Comparison of ENCODE assay signal across 8 cellular contexts in genomic region chr11:113994077-113994954, GRCh38. TPM values are rescaled to one million over a fixed set of nuclear protein-coding genes. Genes with fewer than 3 reads are reported as not detected.
DNase-seq lines count a peak whose midpoint lies in the region; ATAC-seq, FAIRE-seq and TF ChIP-seq lines count a peak whose summit lies in the region.

No MANE protein-coding gene starts in this region.

- H3K4me3 ChIP-seq in KMS-11 (IDR thresholded peaks at IDR 0.05; ENCODE audit: insufficient read depth, low read depth, low read length) (no peak overlapping the region), trophoblast cell (ENCODE audit: low read depth, low read length) (no peak overlapping the region)

- H3K23ac ChIP-seq in trophoblast cell (ENCODE audit: low read length), result no peak overlapping the region

- no peak overlapping the region for H2BK5ac ChIP-seq in trophoblast cell (ENCODE audit: low read depth, low read length, poor library complexity)

- no peak overlapping the region for H3K4me2 ChIP-seq in KMS-11
- H3K4me2 ChIP-seq in trophoblast cell (ENCODE audit: low read length), result no peak overlapping the region

- no peak overlapping the region for H4K12ac ChIP-seq in trophoblast cell (ENCODE audit: low read depth, low read length)

- H4K8ac ChIP-seq in trophoblast cell (ENCODE audit: low read depth, low read length), result no peak overlapping the region

- H3K18ac ChIP-seq in trophoblast cell (ENCODE audit: low read length), result no peak overlapping the region

- TF ChIP-seq CTCF in D721Med (IDR thresholded peaks at IDR 0.05; ENCODE audit: insufficient read depth, missing control alignments) (peak; percentile 55), KMS-11 (conservative IDR thresholded peaks at IDR 0.05; ENCODE audit: low read depth, low read length) (peak; percentile 75)

- H2AFZ ChIP-seq in KMS-11 (ENCODE audit: low read depth) (no peak overlapping the region), trophoblast cell (ENCODE audit: insufficient read depth, low read length, poor library complexity) (no peak overlapping the region)

- H3K27ac ChIP-seq in KMS-11 (no peak overlapping the region), trophoblast cell (ENCODE audit: low read depth, low read length) (no peak overlapping the region)

- no peak for DNase-seq in D721Med (ENCODE audit: insufficient read length, low spot score)
- peak; percentile 74 for DNase-seq in activated CD8-positive, alpha-beta memory T cell treated with anti-CD3 and anti-CD28 coated beads for 24 hours
- DNase-seq in fibroblast of peridontal ligament (ENCODE audit: extremely low read depth), result peak; percentile 1
- DNase-seq in trophoblast cell, result peak in 1 of 2 donors; percentile 32
- no peak for DNase-seq in amniotic stem cell (lab: John Stamatoyannopoulos, UW)

- H3K79me2 ChIP-seq in KMS-11 (ENCODE audit: insufficient read depth, low read depth) (no peaks in the 10 kb centered on the region), trophoblast cell (ENCODE audit: control insufficient read depth, insufficient read depth, low read length, poor library complexity) (no peaks in the 10 kb centered on the region)

- H3K36me3 ChIP-seq in KMS-11 (ENCODE audit: insufficient read depth) (no peaks in the 10 kb centered on the region), trophoblast cell (ENCODE audit: control insufficient read depth in 1 of 2, insufficient read depth in 2 of 2, low read length in 2 of 2) (no peaks in the 10 kb centered on the region)

- WGBS in trophoblast cell (ENCODE audit: extremely low coverage, insufficient coverage, insufficient read length), result no CpG with 5 or more reads among the region's 6 CpGs

- H3K79me1 ChIP-seq in trophoblast cell (ENCODE audit: low read length), result no peaks in the 10 kb centered on the region

- H3K27me3 ChIP-seq in KMS-11 (ENCODE audit: insufficient read depth, low read depth), result no peaks in the 10 kb centered on the region
- H3K27me3 ChIP-seq in trophoblast cell (ENCODE audit: insufficient read depth, low read length), result no peaks in the 10 kb centered on the region

- no peak overlapping the region for H2BK120ac ChIP-seq in trophoblast cell (ENCODE audit: insufficient read depth, low read length, poor library complexity)

- H3K4me1 ChIP-seq in KMS-11 (ENCODE audit: low read depth, poor library complexity, severe bottlenecking) (no peaks in the 10 kb centered on the region), trophoblast cell (ENCODE audit: control insufficient read depth in 1 of 2, insufficient read depth in 2 of 2, low read length in 2 of 2) (no peaks in the 10 kb centered on the region)

- no peak overlapping the region for H2AK5ac ChIP-seq in trophoblast cell (ENCODE audit: low read length)

- no peaks in the 10 kb centered on the region for H4K20me1 ChIP-seq in KMS-11 (ENCODE audit: insufficient read depth)

- no peak for ATAC-seq in HG02759 (IDR thresholded peaks at IDR 0.05; ENCODE audit: unreplicated experiment)
- ATAC-seq in GM19455 (IDR thresholded peaks at IDR 0.05; ENCODE audit: unreplicated experiment), result no peak

- H4K91ac ChIP-seq in trophoblast cell (ENCODE audit: low read depth, low read length), result no peak overlapping the region

- H3K9ac ChIP-seq in KMS-11 (no peak overlapping the region), trophoblast cell (ENCODE audit: low read length) (peak overlapping the region; percentile 36)

- FAIRE-seq in D721Med (lab: Jason Lieb, UNC), result no peak

- no peak overlapping the region for H3K14ac ChIP-seq in trophoblast cell (ENCODE audit: low read length)

- no peaks in the 10 kb centered on the region for H3K9me3 ChIP-seq in trophoblast cell (ENCODE audit: insufficient read depth, low read depth, low read length)

- no peak overlapping the region for H3K4ac ChIP-seq in trophoblast cell (ENCODE audit: low read depth, low read length)

- H2BK12ac ChIP-seq in trophoblast cell (ENCODE audit: low read length), result no peak overlapping the region

RNA-seq across cellular contexts. Expression of gene HTR3A, which starts 19.4 kb away (rescaled TPM):
- polyA plus RNA-seq in trophoblast cell (2013), result not detected in 2 replicates

Comparison
In these comparisons a context has a peak if more than half of its experiments do, and no peak if none do; other contexts are left out.
1. DNase-seq: peak in activated CD8-positive, alpha-beta memory T cell treated with anti-CD3 and anti-CD28 coated beads for 24 hours (single experiment) and fibroblast of peridontal ligament (single experiment); none in D721Med (single experiment) and amniotic stem cell (single experiment).